In the genomic region with DNA sequence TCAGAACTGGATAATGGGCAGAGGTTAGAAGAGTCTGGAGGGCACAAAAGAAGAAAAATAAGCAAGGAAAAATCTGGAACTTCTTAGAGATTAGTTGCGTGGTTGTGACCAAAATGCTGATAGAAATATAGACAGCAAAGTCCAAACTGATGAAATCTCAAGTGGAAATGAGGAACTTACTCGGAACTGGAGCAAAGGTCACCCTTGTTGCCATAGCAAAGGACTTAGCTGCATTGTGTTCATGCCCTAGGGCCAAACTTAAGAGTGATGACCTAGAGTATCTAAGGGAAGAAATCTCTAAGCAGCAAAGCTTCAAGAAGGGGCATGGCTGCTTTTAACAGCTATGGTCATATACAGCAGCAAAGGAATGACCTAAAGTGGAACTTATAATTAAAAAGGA, we compare ENCODE assay signal across 12 cellular contexts.
DNase-seq lines count a peak whose midpoint lies in the region; ATAC-seq and TF ChIP-seq lines count a peak whose summit lies in the region.
"Had no signal": no experiment of that assay in that cellular context is flagged by ENCODE, and none has a peak within 500 bp of the region (broad histone marks: within the 10 kb centered on the region; RNA-seq: fewer than 3 reads in every experiment).

No MANE protein-coding gene starts in this region.

- DNase-seq in HFFc6 (peak; percentile 47), T-helper 17 cell (no peak), fibroblast of the conjunctiva (ENCODE audit: low read depth) (peak; percentile 88), activated gamma-delta T cell (lab: John Stamatoyannopoulos, UW) (no peak), esophagus squamous epithelium (lab: John Stamatoyannopoulos, UW) (no peak), RWPE1 (ENCODE audit: low spot score) (no peak)
- no peak for DNase-seq in stimulated activated naive B cell treated with anti-CD40 and anti-IgM and Interleukin-4, amounts not matched to agents 10 μg/mL and 1 μg/mL and 100 μg/mL, for 72 hours
- DNase-seq: activated CD4-positive, alpha-beta T cell treated with anti-CD3 and anti-CD28 coated beads, Interleukin-2, amount 50 U/mL, for 48 hours; anterior cingulate cortex; heart left ventricle; nephron progenitor cell; stimulated activated CD4-positive, alpha-beta T cell treated with anti-CD3 and anti-CD28 coated beads, Interleukin-2, amount 100 ng/mL, for 24 hours had no signal

- no peaks in the 10 kb centered on the region for H3K9me3 ChIP-seq in T-helper 17 cell (ENCODE audit: control insufficient read depth, low read length, poor library complexity, severe bottlenecking)
- no peaks in the 10 kb centered on the region for H3K9me3 ChIP-seq in esophagus squamous epithelium

- no peak overlapping the region for H3K4me3 Mint-ChIP-seq in HFFc6
- no peak overlapping the region for H3K4me3 Mint-ChIP-seq in T-helper 17 cell
- no peak overlapping the region for H3K4me3 Mint-ChIP-seq in stimulated activated naive B cell treated with anti-CD40 and anti-IgM and Interleukin-4, amounts not matched to agents 10 μg/mL and 1 μg/mL and 100 μg/mL, for 72 hours
- H3K4me3 Mint-ChIP-seq: nephron progenitor cell had no signal

- ATAC-seq in T-helper 17 cell = peak; percentile 25
- ATAC-seq in stimulated activated naive B cell treated with anti-CD40 and anti-IgM and Interleukin-4, amounts not matched to agents 10 μg/mL and 1 μg/mL and 100 μg/mL, for 72 hours (replicated peaks) = peak; percentile 54 to 68

- H3K27me3 Mint-ChIP-seq in HFFc6 (ENCODE audit: insufficient read depth) = no peaks in the 10 kb centered on the region; the same call in 1 of the 2 replicates
- no peaks in the 10 kb centered on the region for H3K27me3 Mint-ChIP-seq in T-helper 17 cell
- H3K27me3 Mint-ChIP-seq in stimulated activated naive B cell treated with anti-CD40 and anti-IgM and Interleukin-4, amounts not matched to agents 10 μg/mL and 1 μg/mL and 100 μg/mL, for 72 hours = peaks cover 0 to 7% of the 10 kb centered on the region in 2 donors

- H3K4me1 Mint-ChIP-seq in HFFc6 (ENCODE audit: low read depth) (peaks cover 22% of the 10 kb centered on the region), T-helper 17 cell (no peaks in the 10 kb centered on the region)
- peaks cover 3 to 13% of the 10 kb centered on the region in 2 donors for H3K4me1 Mint-ChIP-seq in stimulated activated naive B cell treated with anti-CD40 and anti-IgM and Interleukin-4, amounts not matched to agents 10 μg/mL and 1 μg/mL and 100 μg/mL, for 72 hours

- H3K27ac ChIP-seq in esophagus squamous epithelium (no peak overlapping the region), RWPE1 (no peak overlapping the region)

- no peaks in the 10 kb centered on the region for H3K36me3 Mint-ChIP-seq in HFFc6 (ENCODE audit: low read depth)
- H3K36me3 Mint-ChIP-seq in T-helper 17 cell (ENCODE audit: low read depth) = no peaks in the 10 kb centered on the region
- peaks cover 0 to 5% of the 10 kb centered on the region in 2 donors for H3K36me3 Mint-ChIP-seq in stimulated activated naive B cell treated with anti-CD40 and anti-IgM and Interleukin-4, amounts not matched to agents 10 μg/mL and 1 μg/mL and 100 μg/mL, for 72 hours

- H3K27ac Mint-ChIP-seq in HFFc6 (peak overlapping the region; percentile 42; the same call in 1 of the 2 replicates), T-helper 17 cell (no peak overlapping the region)
- H3K27ac Mint-ChIP-seq in stimulated activated naive B cell treated with anti-CD40 and anti-IgM and Interleukin-4, amounts not matched to agents 10 μg/mL and 1 μg/mL and 100 μg/mL, for 72 hours = no peak overlapping the region
- H3K27ac Mint-ChIP-seq: nephron progenitor cell had no signal

- POLR2A ChIA-PET in RWPE1 (lab: Yijun Ruan, JAX; ENCODE audit: low non-redundant PET) = interaction anchor here (0.6 kb wide), 1 partner anchor 37 kb away, joined by 3 read pairs; no protein-coding TSS in a partner anchor

- no peaks in the 10 kb centered on the region for H3K36me3 ChIP-seq in esophagus squamous epithelium
- H3K36me3 ChIP-seq: heart left ventricle had no signal

- no peak for TF ChIP-seq POLR2A in esophagus squamous epithelium (IDR thresholded peaks at IDR 0.05)

- no peaks in the 10 kb centered on the region for H3K27me3 ChIP-seq in esophagus squamous epithelium
- H3K27me3 ChIP-seq: heart left ventricle had no signal

- WGBS in esophagus squamous epithelium, 2 donors = 49 to 78% methylated on average over 2 of the region's 2 CpGs

- no peaks in the 10 kb centered on the region; the same call in 1 of the 2 replicates for H3K9me3 Mint-ChIP-seq in HFFc6
- peaks cover 11 to 16% of the 10 kb centered on the region in 2 donors for H3K9me3 Mint-ChIP-seq in stimulated activated naive B cell treated with anti-CD40 and anti-IgM and Interleukin-4, amounts not matched to agents 10 μg/mL and 1 μg/mL and 100 μg/mL, for 72 hours

- CTCF ChIA-PET in RWPE1 (lab: Yijun Ruan, JAX) = no interaction called here

- no peak overlapping the region for H3K4me3 ChIP-seq in esophagus squamous epithelium
- H3K4me3 ChIP-seq: heart left ventricle had no signal

- TF ChIP-seq CTCF in HFFc6 (IDR thresholded peaks at IDR 0.05) (no peak), esophagus squamous epithelium (IDR thresholded peaks at IDR 0.05) (no peak), RWPE1 (conservative IDR thresholded peaks at IDR 0.05; ENCODE audit: low read depth) (no peak)

- intact Hi-C loops in esophagus squamous epithelium (cut with DNase I) = no loop called here

- H3K4me1 ChIP-seq in esophagus squamous epithelium = no peaks in the 10 kb centered on the region

Comparison
In these comparisons a context has a peak if more than half of its experiments do, and no peak if none do; other contexts are left out.
1. DNase-seq: peak in HFFc6 (single experiment) and fibroblast of the conjunctiva (single experiment); none in T-helper 17 cell (0 of 3), stimulated activated naive B cell treated with anti-CD40 and anti-IgM and Interleukin-4, amounts not matched to agents 10 μg/mL and 1 μg/mL and 100 μg/mL, for 72 hours (single experiment), activated gamma-delta T cell (single experiment), esophagus squamous epithelium (single experiment) and RWPE1 (single experiment).